ENCODE assay signal across 1 cellular context in genomic region chr1:38818706-38819439, GRCh38.
TF ChIP-seq lines count a peak whose summit lies in the region.

No MANE protein-coding gene starts in this region.

TF ChIP-seq in WTC11, 78 proteins besides CTCF, POLR2A, EP300 and RAD21 (continued from another document):
- TF ChIP-seq CREM (CRISPR knock-in tag; IDR thresholded peaks at IDR 0.05) (no peak), ZNF396 (CRISPR knock-in tag; IDR thresholded peaks at IDR 0.05; ENCODE audit: borderline replicate concordance) (no peak)
- TF ChIP-seq, protein P1, sequence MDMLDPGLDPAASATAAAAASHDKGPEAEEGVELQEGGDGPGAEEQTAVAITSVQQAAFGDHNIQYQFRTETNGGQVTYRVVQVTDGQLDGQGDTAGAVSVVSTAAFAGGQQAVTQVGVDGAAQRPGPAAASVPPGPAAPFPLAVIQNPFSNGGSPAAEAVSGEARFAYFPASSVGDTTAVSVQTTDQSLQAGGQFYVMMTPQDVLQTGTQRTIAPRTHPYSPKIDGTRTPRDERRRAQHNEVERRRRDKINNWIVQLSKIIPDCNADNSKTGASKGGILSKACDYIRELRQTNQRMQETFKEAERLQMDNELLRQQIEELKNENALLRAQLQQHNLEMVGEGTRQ (CRISPR knock-in tag; IDR thresholded peaks at IDR 0.05): no peak
